Comparison of ENCODE assay signal across 8 cellular contexts in genomic region chr20:327041-327945, GRCh38. TPM values are rescaled to one million over a fixed set of nuclear protein-coding genes. Genes with fewer than 3 reads are reported as not detected.
DNase-seq lines count a peak whose midpoint lies in the region; ATAC-seq and TF ChIP-seq lines count a peak whose summit lies in the region.

No MANE protein-coding gene starts in this region.

- DNase-seq in GM19240 (ENCODE audit: insufficient read length, low spot score) (peak; percentile 61), NCI-H1930 (lab: John Stamatoyannopoulos, UW) (peak; percentile 89 to 90), T1000 (lab: John Stamatoyannopoulos, UW) (peak; percentile 48), astrocyte of the spinal cord (ENCODE audit: low read depth, low spot score) (peak; percentile 93), hepatocyte (ENCODE audit: low spot score) (peak; percentile 96)

- no peak overlapping the region for H3K9ac ChIP-seq in rectal smooth muscle tissue (ENCODE audit: low read length)

- H3K27me3 ChIP-seq in ACC112 (ENCODE audit: insufficient read depth, low read length) (no peaks in the 10 kb centered on the region), hepatocyte (no peaks in the 10 kb centered on the region), rectal smooth muscle tissue (ENCODE audit: control insufficient read depth, insufficient read depth, low read length) (no peaks in the 10 kb centered on the region)

- peak overlapping the region; percentile 88 for H3K4me3 ChIP-seq in ACC112 (ENCODE audit: low read depth, low read length)
- peak overlapping the region; percentile 82 for H3K4me3 ChIP-seq in astrocyte of the spinal cord (ENCODE audit: low read depth, low read length)
- H3K4me3 ChIP-seq in hepatocyte, result peak overlapping the region; percentile 61
- H3K4me3 ChIP-seq in rectal smooth muscle tissue (ENCODE audit: low read length), result peak overlapping the region; percentile 79

- TF ChIP-seq CTCF in astrocyte of the spinal cord (IDR thresholded peaks at IDR 0.05; ENCODE audit: low read depth, low read length), result no peak
- TF ChIP-seq CTCF in hepatocyte (IDR thresholded peaks at IDR 0.05; ENCODE audit: poor library complexity), result no peak

- H3K27ac ChIP-seq in ACC112 (ENCODE audit: low read depth, low read length) (peak overlapping the region; percentile 46), hepatocyte (peak overlapping the region; percentile 79), rectal smooth muscle tissue (ENCODE audit: low read depth, low read length) (peak overlapping the region; percentile 92)

- H3K4me1 ChIP-seq in ACC112 (ENCODE audit: control insufficient read depth, insufficient read depth, low read length, unreplicated experiment) (peaks cover 29% of the 10 kb centered on the region), hepatocyte (ENCODE audit: insufficient read depth) (peaks cover 5% of the 10 kb centered on the region), rectal smooth muscle tissue (ENCODE audit: control insufficient read depth, insufficient read depth, low read length) (peaks cover 3% of the 10 kb centered on the region)

- 1% methylated on average over 24 of the region's 50 CpGs for WGBS in hepatocyte (ENCODE audit: low lambda C conversion rate, missing lambda C conversion rate)

- peaks cover 35% of the 10 kb centered on the region for H4K20me1 ChIP-seq in hepatocyte (ENCODE audit: insufficient read depth, poor library complexity, severe bottlenecking)

- no peak for ATAC-seq in HG02763 (IDR thresholded peaks at IDR 0.05; ENCODE audit: unreplicated experiment)

- peak overlapping the region; percentile 97 for H3K4me2 ChIP-seq in hepatocyte

- no peaks in the 10 kb centered on the region for H3K9me2 ChIP-seq in hepatocyte (replicated peaks; ENCODE audit: insufficient read depth)

- H2AFZ ChIP-seq in ACC112 (ENCODE audit: low read length, unreplicated experiment) (no peak overlapping the region), hepatocyte (no peak overlapping the region)

- no peaks in the 10 kb centered on the region for H3K36me3 ChIP-seq in ACC112 (ENCODE audit: insufficient read depth, low read length)
- no peaks in the 10 kb centered on the region for H3K36me3 ChIP-seq in hepatocyte (replicated peaks; ENCODE audit: insufficient read depth, low read depth)
- no peaks in the 10 kb centered on the region for H3K36me3 ChIP-seq in rectal smooth muscle tissue (ENCODE audit: control insufficient read depth, insufficient read depth, low read length)

- H3K9me3 ChIP-seq in hepatocyte (ENCODE audit: low read depth), result no peaks in the 10 kb centered on the region

- in situ Hi-C loops in astrocyte of the spinal cord (cut with HindIII; ENCODE audit: low sequenced_read_pairs), result no loop called here

- H3K79me2 ChIP-seq in ACC112 (ENCODE audit: control insufficient read depth, insufficient read depth, low read length, unreplicated experiment) (peaks cover 15% of the 10 kb centered on the region), hepatocyte (peaks cover 32% of the 10 kb centered on the region)

RNA-seq across cellular contexts. Expression of gene SOX12, which starts 1.9 kb away (rescaled TPM):
- total RNA-seq in hepatocyte, result 6.3 and 6.9 TPM in 2 replicates
- 15.4 and 16.2 TPM in 2 replicates for polyA plus RNA-seq in hepatocyte

RNA-seq across cellular contexts. Expression of gene NRSN2, which starts 19.6 kb away (rescaled TPM):
- total RNA-seq in hepatocyte, result 29.8 and 32.0 TPM in 2 replicates
- 65.3 and 68.1 TPM in 2 replicates for polyA plus RNA-seq in hepatocyte

RNA-seq across cellular contexts. Expression of gene ZCCHC3, which starts 29.9 kb away (rescaled TPM):
- total RNA-seq in hepatocyte, result 27.4 and 30.0 TPM in 2 replicates
- polyA plus RNA-seq in hepatocyte, result 22.8 and 29.0 TPM in 2 replicates

RNA-seq across cellular contexts. Expression of gene C20orf96, which starts 36.7 kb away (rescaled TPM):
- 2.9 and 3.5 TPM in 2 replicates for total RNA-seq in hepatocyte
- polyA plus RNA-seq in hepatocyte, result 10.6 and 14.0 TPM in 2 replicates

RNA-seq across cellular contexts. Expression of gene TRIB3, which starts 53.3 kb away (rescaled TPM):
- total RNA-seq in hepatocyte, result 39.2 and 47.5 TPM in 2 replicates
- 43.7 and 45.9 TPM in 2 replicates for polyA plus RNA-seq in hepatocyte
